1 cellular context compared by ENCODE assay signal in the genomic region with DNA sequence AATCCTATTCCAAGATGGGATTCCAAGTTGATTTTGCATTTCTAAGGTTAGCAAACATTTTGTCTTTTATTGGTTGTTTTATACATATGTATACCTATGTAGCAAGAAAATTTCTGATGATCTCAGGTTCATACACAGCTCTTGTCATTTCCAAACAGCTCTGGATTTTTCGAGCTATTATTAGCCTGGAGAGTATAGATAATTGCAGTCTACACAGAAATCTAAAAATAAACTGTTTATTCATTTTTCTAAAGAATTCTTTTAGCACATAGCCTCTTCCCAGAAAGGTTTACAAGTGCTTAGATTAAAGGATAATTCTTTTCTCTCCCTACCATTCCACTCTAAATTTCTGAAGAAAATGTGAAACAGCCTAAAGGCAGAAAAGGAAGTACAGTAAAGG.
TF ChIP-seq lines count a peak whose summit lies in the region.

No MANE protein-coding gene starts in this region.

TF ChIP-seq in IMR-90, 13 proteins besides CTCF, POLR2A, EP300 and RAD21 (continued from another document):
- TF ChIP-seq RFX5 (IDR thresholded peaks at IDR 0.05; ENCODE audit: low read depth, low read length) (no peak), CHD1 (IDR thresholded peaks at IDR 0.05; ENCODE audit: low read depth, low read length) (no peak), SMC3 (IDR thresholded peaks at IDR 0.05; ENCODE audit: low read depth, low read length) (no peak), MXI1 (IDR thresholded peaks at IDR 0.05; ENCODE audit: borderline replicate concordance, low read depth, low read length) (no peak), BHLHE40 (IDR thresholded peaks at IDR 0.05; ENCODE audit: low read depth, low read length) (no peak), RCOR1 (IDR thresholded peaks at IDR 0.05; ENCODE audit: insufficient replicate concordance, low read length) (no peak), MAZ (IDR thresholded peaks at IDR 0.05; ENCODE audit: borderline replicate concordance, low read depth, low read length) (no peak), NFE2L2 (IDR thresholded peaks at IDR 0.05; ENCODE audit: low read depth, low read length) (no peak), MAFK (IDR thresholded peaks at IDR 0.05; ENCODE audit: low read depth, low read length) (no peak)
- TF ChIP-seq, protein P1, sequence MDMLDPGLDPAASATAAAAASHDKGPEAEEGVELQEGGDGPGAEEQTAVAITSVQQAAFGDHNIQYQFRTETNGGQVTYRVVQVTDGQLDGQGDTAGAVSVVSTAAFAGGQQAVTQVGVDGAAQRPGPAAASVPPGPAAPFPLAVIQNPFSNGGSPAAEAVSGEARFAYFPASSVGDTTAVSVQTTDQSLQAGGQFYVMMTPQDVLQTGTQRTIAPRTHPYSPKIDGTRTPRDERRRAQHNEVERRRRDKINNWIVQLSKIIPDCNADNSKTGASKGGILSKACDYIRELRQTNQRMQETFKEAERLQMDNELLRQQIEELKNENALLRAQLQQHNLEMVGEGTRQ (IDR thresholded peaks at IDR 0.05; ENCODE audit: low read depth, low read length): no peak
- TF ChIP-seq, protein P2, sequence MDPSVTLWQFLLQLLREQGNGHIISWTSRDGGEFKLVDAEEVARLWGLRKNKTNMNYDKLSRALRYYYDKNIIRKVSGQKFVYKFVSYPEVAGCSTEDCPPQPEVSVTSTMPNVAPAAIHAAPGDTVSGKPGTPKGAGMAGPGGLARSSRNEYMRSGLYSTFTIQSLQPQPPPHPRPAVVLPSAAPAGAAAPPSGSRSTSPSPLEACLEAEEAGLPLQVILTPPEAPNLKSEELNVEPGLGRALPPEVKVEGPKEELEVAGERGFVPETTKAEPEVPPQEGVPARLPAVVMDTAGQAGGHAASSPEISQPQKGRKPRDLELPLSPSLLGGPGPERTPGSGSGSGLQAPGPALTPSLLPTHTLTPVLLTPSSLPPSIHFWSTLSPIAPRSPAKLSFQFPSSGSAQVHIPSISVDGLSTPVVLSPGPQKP (IDR thresholded peaks at IDR 0.05; ENCODE audit: borderline replicate concordance, low read depth, low read length): no peak
